Comparison of ENCODE assay signal across 9 cellular contexts in the genomic region with DNA sequence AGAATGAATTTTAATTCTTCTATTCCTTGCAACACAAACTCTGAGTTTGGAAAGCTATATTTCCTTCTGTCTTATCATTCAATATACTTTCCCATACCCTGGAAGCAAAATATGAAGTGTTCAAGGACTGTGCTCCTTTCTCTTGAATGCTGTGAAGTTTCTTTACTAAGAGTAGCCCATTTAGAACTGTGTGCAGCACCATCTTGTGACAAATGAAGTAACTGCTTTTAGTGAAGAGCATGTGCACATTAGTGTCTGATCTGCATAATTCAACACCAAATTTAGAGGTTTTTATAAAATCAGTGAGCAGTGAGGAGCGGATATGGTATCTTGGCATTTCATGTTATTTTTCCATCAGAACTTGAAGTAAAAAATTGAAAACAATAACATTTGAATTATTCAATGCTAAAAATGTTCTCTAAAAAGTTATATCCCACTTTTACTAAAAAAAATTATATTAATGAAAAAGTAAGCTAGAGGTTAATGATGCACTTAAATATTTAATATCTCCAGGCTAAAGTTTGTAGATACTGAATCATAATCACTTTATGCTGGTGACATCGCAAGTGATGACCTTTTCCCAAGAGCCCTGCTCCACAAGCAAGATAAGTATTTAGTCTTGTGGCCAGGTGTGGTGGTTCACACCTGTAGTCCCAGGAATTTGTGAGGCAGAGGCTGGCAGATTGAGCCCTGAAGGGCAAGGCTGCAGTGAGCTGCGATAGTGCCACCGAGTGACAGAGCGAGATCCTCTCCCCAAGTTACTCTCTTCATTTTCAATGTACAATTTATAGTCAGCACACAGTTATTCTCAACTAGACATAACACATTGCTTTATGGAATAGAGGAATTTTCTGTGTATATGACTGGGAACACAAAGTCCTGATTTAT.
DNase-seq lines count a peak whose midpoint lies in the region; ATAC-seq and TF ChIP-seq lines count a peak whose summit lies in the region.
"Had no signal": no experiment of that assay in that cellular context is flagged by ENCODE, and none has a peak within 500 bp of the region (broad histone marks: within the 10 kb centered on the region; RNA-seq: fewer than 3 reads in every experiment).

No MANE protein-coding gene starts in this region.

- no peak overlapping the region for H3K4me2 ChIP-seq in HCT116 (ENCODE audit: low read length)

- no peak overlapping the region for H3K4me3 Mint-ChIP-seq in type B pancreatic cell
- H3K4me3 Mint-ChIP-seq in CD8-positive, alpha-beta T cell, result no peak overlapping the region
- H3K4me3 Mint-ChIP-seq: activated naive CD4-positive, alpha-beta T cell treated with anti-CD3 and anti-CD28 coated beads, Interleukin-2, amount 50 U/mL, for 24 hours had no signal

- POLR2A ChIA-PET in HCT116 (lab: Charles Lee), result no interaction called here
- POLR2A ChIA-PET in CD8-positive, alpha-beta T cell (lab: Charles Lee), result no interaction called here

- ATAC-seq in HCT116, result peak; percentile 85
- ATAC-seq in CD8-positive, alpha-beta T cell, result no peak

- H2AFZ ChIP-seq in HCT116 (ENCODE audit: low read depth, low read length, poor library complexity, severe bottlenecking), result no peak overlapping the region

- H4K20me1 ChIP-seq in HCT116 (ENCODE audit: insufficient read depth), result no peaks in the 10 kb centered on the region

- H3K9me2 ChIP-seq in HCT116 (ENCODE audit: insufficient read depth), result no peaks in the 10 kb centered on the region

- DNase-seq in AG08396 (ENCODE audit: low spot score), result peak; percentile 2
- DNase-seq in HCT116 (ENCODE audit: low read depth, low spot score), result peak; percentile 26
- peak; percentile 69 for DNase-seq in NOMO-1 treated with DMSO at 0.1 percent for 48 hours (lab: John Stamatoyannopoulos, UW; ENCODE audit: unreplicated experiment)
- peak; percentile 26 for DNase-seq in fibroblast of gingiva (ENCODE audit: low read depth)
- no peak for DNase-seq in type B pancreatic cell (ENCODE audit: extremely low spot score, unreplicated experiment)
- DNase-seq in stimulated activated naive CD4-positive, alpha-beta T cell (lab: John Stamatoyannopoulos, UW), result no peak
- no peak for DNase-seq in uterus
- no peak for DNase-seq in CD8-positive, alpha-beta T cell

- RAD21 ChIA-PET in HCT116 (lab: Charles Lee; ENCODE audit: low non-redundant PET in 1 of 2, low total read pairs in 2 of 2, uncharacterized antibody in 2 of 2, unreplicated experiment in 2 of 2), result no interaction called here

- no peak overlapping the region for H3K4me3 ChIP-seq in HCT116 (replicated peaks in 1 of 2; ENCODE audit: low read depth in 1 of 2, low read length in 2 of 2)
- H3K4me3 ChIP-seq in uterus, result no peak overlapping the region
- no peak overlapping the region for H3K4me3 ChIP-seq in CD8-positive, alpha-beta T cell (ENCODE audit: low read depth, low read length)

- H3K36me3 Mint-ChIP-seq in type B pancreatic cell, result no peaks in the 10 kb centered on the region
- H3K36me3 Mint-ChIP-seq in CD8-positive, alpha-beta T cell, result no peaks in the 10 kb centered on the region
- H3K36me3 Mint-ChIP-seq: activated naive CD4-positive, alpha-beta T cell treated with anti-CD3 and anti-CD28 coated beads, Interleukin-2, amount 50 U/mL, for 24 hours had no signal

- intact Hi-C loops in HCT116 (cut with micrococcal nuclease) (loop anchor here (1.0 kb wide), 2 partner anchors 461 to 531 kb away; no protein-coding TSS in a partner anchor), uterus (cut with DNase I; ENCODE audit: low total_unique reads) (no loop called here)
- intact Hi-C loops in CD8-positive, alpha-beta T cell (cut with DNase I, micrococcal nuclease), result no loop called here

- peak; percentile 73 for TF ChIP-seq RAD21 in HCT116 (IDR thresholded peaks at IDR 0.05; ENCODE audit: low read depth)

- no peaks in the 10 kb centered on the region for H3K9me3 Mint-ChIP-seq in type B pancreatic cell
- H3K9me3 Mint-ChIP-seq in CD8-positive, alpha-beta T cell, result peaks cover 13% of the 10 kb centered on the region

- H3K4me1 ChIP-seq in HCT116 (ENCODE audit: control insufficient read depth in 1 of 2, insufficient read depth in 2 of 2, low read length in 2 of 2), result no peaks in the 10 kb centered on the region
- H3K4me1 ChIP-seq in uterus, result no peaks in the 10 kb centered on the region
- H3K4me1 ChIP-seq in CD8-positive, alpha-beta T cell (ENCODE audit: insufficient read depth, low read length), result no peaks in the 10 kb centered on the region

- H3K27ac Mint-ChIP-seq in type B pancreatic cell, result no peak overlapping the region
- no peak overlapping the region for H3K27ac Mint-ChIP-seq in CD8-positive, alpha-beta T cell
- H3K27ac Mint-ChIP-seq: activated naive CD4-positive, alpha-beta T cell treated with anti-CD3 and anti-CD28 coated beads, Interleukin-2, amount 50 U/mL, for 24 hours had no signal

- TF ChIP-seq CTCF in HCT116 (IDR thresholded peaks at IDR 0.05 in 2 of 3, conservative IDR thresholded peaks at IDR 0.05 in 1 of 3; ENCODE audit: borderline replicate concordance in 1 of 3, insufficient read depth in 1 of 3, low read depth in 2 of 3, low read length in 2 of 3) (peak; percentile 41 to 61 (median 51); a peak in 4 of 6 replicates), type B pancreatic cell (conservative IDR thresholded peaks at IDR 0.05) (peak; percentile 70), uterus (IDR thresholded peaks at IDR 0.05) (no peak)
- no peak for TF ChIP-seq CTCF in CD8-positive, alpha-beta T cell (IDR thresholded peaks at IDR 0.05)

- H3K27me3 ChIP-seq in HCT116 (ENCODE audit: insufficient read depth, low read length) (no peaks in the 10 kb centered on the region), uterus (no peaks in the 10 kb centered on the region)
- no peaks in the 10 kb centered on the region for H3K27me3 ChIP-seq in CD8-positive, alpha-beta T cell (ENCODE audit: insufficient read depth, low read length)

- H3K27me3 Mint-ChIP-seq in type B pancreatic cell, result peaks cover 4% of the 10 kb centered on the region
- no peaks in the 10 kb centered on the region for H3K27me3 Mint-ChIP-seq in CD8-positive, alpha-beta T cell (ENCODE audit: low read depth)
- H3K27me3 Mint-ChIP-seq: activated naive CD4-positive, alpha-beta T cell treated with anti-CD3 and anti-CD28 coated beads, Interleukin-2, amount 50 U/mL, for 24 hours had no signal

- no peaks in the 10 kb centered on the region for H3K79me2 ChIP-seq in HCT116 (ENCODE audit: insufficient read depth, low read length)

- H3K9me3 ChIP-seq in HCT116 (ENCODE audit: control insufficient read depth in 1 of 2, insufficient read depth in 1 of 2, low read depth in 1 of 2, low read length in 2 of 2) (no peaks in the 10 kb centered on the region), uterus (no peaks in the 10 kb centered on the region)
- no peaks in the 10 kb centered on the region for H3K9me3 ChIP-seq in CD8-positive, alpha-beta T cell (ENCODE audit: low read length)

- no peak for TF ChIP-seq POLR2A in HCT116 (IDR thresholded peaks at IDR 0.05; ENCODE audit: borderline replicate concordance, extremely low read depth, insufficient read depth, insufficient read length)
- TF ChIP-seq POLR2A in uterus (IDR thresholded peaks at IDR 0.05), result no peak

- no peak overlapping the region for H3K9ac ChIP-seq in HCT116 (ENCODE audit: low read length)

- H3K4me1 Mint-ChIP-seq in type B pancreatic cell (ENCODE audit: unreplicated experiment), result no peaks in the 10 kb centered on the region
- H3K4me1 Mint-ChIP-seq in CD8-positive, alpha-beta T cell (ENCODE audit: low read depth), result no peaks in the 10 kb centered on the region
- H3K4me1 Mint-ChIP-seq: activated naive CD4-positive, alpha-beta T cell treated with anti-CD3 and anti-CD28 coated beads, Interleukin-2, amount 50 U/mL, for 24 hours had no signal

- H3K27ac ChIP-seq in HCT116 (ENCODE audit: low read depth, low read length) (no peak overlapping the region), uterus (no peak overlapping the region)
- no peak overlapping the region for H3K27ac ChIP-seq in CD8-positive, alpha-beta T cell (ENCODE audit: low read depth, low read length)

- CTCF ChIA-PET in HCT116 (lab: Charles Lee), result interaction anchor here (1.1 kb wide), 1 partner anchor 531 kb away, joined by 3 read pairs; no protein-coding TSS in a partner anchor
- CTCF ChIA-PET in CD8-positive, alpha-beta T cell (lab: Charles Lee), result no interaction called here

- BruUV-seq in HCT116 (replicated peaks; lab: Mats Ljungman, UMichigan), result no TSS peak

- H3K36me3 ChIP-seq in HCT116 (ENCODE audit: control insufficient read depth in 1 of 2, insufficient read depth in 2 of 2, low read length in 2 of 2), result no peaks in the 10 kb centered on the region
- H3K36me3 ChIP-seq in uterus, result no peaks in the 10 kb centered on the region
- no peaks in the 10 kb centered on the region for H3K36me3 ChIP-seq in CD8-positive, alpha-beta T cell (ENCODE audit: insufficient read depth, low read length)

TF ChIP-seq in HCT116, 20 proteins besides CTCF, POLR2A, EP300 and RAD21 (continues in another document):
- TF ChIP-seq ZNF274 (IDR thresholded peaks at IDR 0.05; ENCODE audit: low read depth, low read length), result no peak
- no peak for TF ChIP-seq SRF (IDR thresholded peaks at IDR 0.05; ENCODE audit: low read depth)
- TF ChIP-seq JUND (IDR thresholded peaks at IDR 0.05), result no peak
- TF ChIP-seq, protein P1, sequence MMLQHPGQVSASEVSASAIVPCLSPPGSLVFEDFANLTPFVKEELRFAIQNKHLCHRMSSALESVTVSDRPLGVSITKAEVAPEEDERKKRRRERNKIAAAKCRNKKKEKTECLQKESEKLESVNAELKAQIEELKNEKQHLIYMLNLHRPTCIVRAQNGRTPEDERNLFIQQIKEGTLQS (IDR thresholded peaks at IDR 0.05), result no peak

Comparison
In these comparisons a context has a peak if more than half of its experiments do, and no peak if none do; other contexts are left out.
1. DNase-seq: peak in AG08396 (single experiment), HCT116 (single experiment), NOMO-1 treated with DMSO at 0.1 percent for 48 hours (single experiment) and fibroblast of gingiva (single experiment); none in type B pancreatic cell (single experiment), stimulated activated naive CD4-positive, alpha-beta T cell (0 of 6), uterus (0 of 2) and CD8-positive, alpha-beta T cell (0 of 7).
2. CTCF ChIP-seq: peak in HCT116 (3 of 3) and type B pancreatic cell (single experiment); none in uterus (0 of 4) and CD8-positive, alpha-beta T cell (single experiment).